Comparison of ENCODE assay signal across 15 cellular contexts in the genomic region with DNA sequence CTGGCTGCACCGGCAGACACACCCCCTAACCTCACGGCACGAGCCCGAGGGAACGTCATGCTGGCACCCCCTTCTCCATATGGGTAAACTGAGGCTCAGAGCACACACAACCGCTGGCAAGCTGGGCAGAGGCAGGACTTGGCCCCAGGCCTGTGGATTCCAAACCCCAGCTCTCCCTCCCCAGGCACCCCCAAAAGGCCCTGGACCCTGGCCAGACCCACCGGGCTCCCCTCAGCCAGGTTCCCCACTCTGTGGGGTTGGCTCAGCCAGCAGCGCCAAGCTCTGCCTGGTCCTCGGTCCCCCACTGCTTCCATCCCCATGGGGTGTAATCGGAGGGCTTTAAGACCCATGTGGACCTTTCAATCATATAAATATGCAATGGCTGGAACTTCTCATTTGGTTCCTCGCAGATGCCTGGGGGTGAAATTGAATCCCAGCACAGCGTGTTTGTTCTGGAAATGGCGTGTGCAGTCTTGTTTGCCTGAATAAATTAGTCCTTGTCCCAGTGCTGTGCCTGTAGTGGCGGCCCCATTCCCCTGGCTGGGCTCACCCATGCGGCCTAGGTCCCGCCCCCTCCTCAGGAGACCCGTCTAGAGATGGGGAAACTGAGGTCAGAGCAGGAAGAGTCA. TPM values are rescaled to one million over a fixed set of nuclear protein-coding genes. Genes with fewer than 3 reads are reported as not detected.
DNase-seq lines count a peak whose midpoint lies in the region; ATAC-seq, FAIRE-seq and TF ChIP-seq lines count a peak whose summit lies in the region.
"Had no signal": no experiment of that assay in that cellular context is flagged by ENCODE, and none has a peak within 500 bp of the region (broad histone marks: within the 10 kb centered on the region; RNA-seq: fewer than 3 reads in every experiment).

No MANE protein-coding gene starts in this region.

- no peak overlapping the region for H2AFZ ChIP-seq in keratinocyte (ENCODE audit: control insufficient read depth, low read length)

- no peaks in the 10 kb centered on the region for H3K79me2 ChIP-seq in keratinocyte (ENCODE audit: control insufficient read depth, insufficient read depth, low read length)

- no peak overlapping the region for H3K27ac ChIP-seq in keratinocyte (ENCODE audit: control insufficient read depth, insufficient read depth, low read length)

- no peaks in the 10 kb centered on the region for H3K27me3 ChIP-seq in keratinocyte (ENCODE audit: control insufficient read depth, extremely low read depth, insufficient read depth, low read length)
- H3K27me3 ChIP-seq: testis had no signal

- no peaks in the 10 kb centered on the region for H3K9me1 ChIP-seq in keratinocyte (ENCODE audit: control insufficient read depth, extremely low read depth, insufficient read depth, low read length)

- dilution Hi-C loops in keratinocyte (cut with MboI; ENCODE audit: extremely low pct_ligation_motif_present, low sequenced_read_pairs) = no loop called here

- no peak for TF ChIP-seq CTCF in keratinocyte (optimal IDR thresholded peaks at IDR 0.05 in 1 of 3, IDR thresholded peaks at IDR 0.05 in 1 of 3, conservative IDR thresholded peaks at IDR 0.05 in 1 of 3; ENCODE audit: extremely low read depth in 1 of 3, insufficient read depth in 2 of 3, low read length in 3 of 3)

- FAIRE-seq in keratinocyte (lab: Jason Lieb, UNC) = peak; percentile 13
- FAIRE-seq: astrocyte had no signal

- ATAC-seq in left lobe of liver = no peak
- no peak for ATAC-seq in HG03565 (IDR thresholded peaks at IDR 0.05; ENCODE audit: unreplicated experiment)

- peaks cover 16% of the 10 kb centered on the region for H3K4me1 ChIP-seq in keratinocyte (ENCODE audit: control insufficient read depth, extremely low read depth, insufficient read depth, low read length)

- H3K9me3 ChIP-seq in keratinocyte (ENCODE audit: control insufficient read depth, low read depth, low read length) = no peaks in the 10 kb centered on the region
- H3K9me3 ChIP-seq: testis had no signal

- peaks cover 2% of the 10 kb centered on the region for H4K20me1 ChIP-seq in keratinocyte (ENCODE audit: control insufficient read depth, extremely low read depth, insufficient read depth, low read length)

- no peak overlapping the region for H3K4me2 ChIP-seq in keratinocyte (ENCODE audit: control insufficient read depth, extremely low read depth, insufficient read depth, low read depth, low read length)

- no peak overlapping the region for H3K9ac ChIP-seq in keratinocyte (ENCODE audit: control insufficient read depth, extremely low read depth, insufficient read depth, low read length)

- no peaks in the 10 kb centered on the region for H3K36me3 ChIP-seq in keratinocyte (ENCODE audit: control insufficient read depth in 2 of 2, extremely low read depth in 1 of 2, insufficient read depth in 2 of 2, low read length in 2 of 2)

- no peak overlapping the region for H3K4me3 ChIP-seq in keratinocyte (ENCODE audit: control insufficient read depth in 2 of 3, extremely low read depth in 1 of 3, insufficient read depth in 2 of 3, low read depth in 1 of 3, low read length in 3 of 3)
- H3K4me3 ChIP-seq: testis had no signal

- DNase-seq in COLO668 (lab: John Stamatoyannopoulos, UW; ENCODE audit: unreplicated experiment) (peak; percentile 82), NCI-H146 treated with DMSO at 0.1 percent for 48 hours (lab: John Stamatoyannopoulos, UW; ENCODE audit: unreplicated experiment) (peak; percentile 76), SHP77 treated with DMSO at 0.1 percent for 48 hours (lab: John Stamatoyannopoulos, UW) (peak; percentile 31), keratinocyte (ENCODE audit: low read depth, low spot score) (no peak), left lobe of liver (ENCODE audit: low spot score) (no peak), midbrain (lab: John Stamatoyannopoulos, UW) (no peak)
- DNase-seq in effector CD8-positive, alpha-beta T cell (lab: John Stamatoyannopoulos, UW) = no peak
- DNase-seq: activated CD4-positive, alpha-beta memory T cell treated with anti-CD3 and anti-CD28 coated beads for 36 hours; effector CD4-positive, alpha-beta T cell; foreskin melanocyte; HCEC 1CT; NCI-H510A; testis had no signal

RNA-seq across cellular contexts. Expression of gene ZFPM1, which starts 57.1 kb away (rescaled TPM):
- 0.42 to 0.56 TPM (median 0.54 TPM) in 3 replicates for polyA plus RNA-seq in keratinocyte
- 1.0 TPM for polyA plus RNA-seq in keratinocyte (2011; ENCODE audit: low read depth)
- polyA plus RNA-seq in keratinocyte (2011; cell fraction: cytosol; rRNA removed) = 0.24 and 1.0 TPM in 2 replicates
- polyA plus RNA-seq in keratinocyte (2011; cell fraction: nucleus; rRNA removed) = 1.2 and 2.0 TPM in 2 replicates
- 0.90 and 3.0 TPM in 2 replicates for polyA plus RNA-seq in keratinocyte (2012; ENCODE audit: low replicate concordance)
- polyA minus RNA-seq in keratinocyte = 0.46 to 0.92 TPM (median 0.51 TPM) in 3 replicates
- polyA minus RNA-seq in keratinocyte (2011; cell fraction: cytosol; rRNA and poly(A)+ RNA removed) = 6.7 TPM
- 1.7 and 2.3 TPM in 2 replicates for polyA minus RNA-seq in keratinocyte (2011; cell fraction: nucleus; rRNA and poly(A)+ RNA removed)
- 14.6 TPM for total RNA-seq in left lobe of liver

RNA-seq across cellular contexts. Expression of gene ZC3H18, which starts 60.0 kb away (rescaled TPM):
- polyA plus RNA-seq in keratinocyte = 6.0 to 18.4 TPM (median 7.5 TPM) in 3 replicates
- 41.9 TPM for polyA plus RNA-seq in keratinocyte (2011; ENCODE audit: low read depth)
- polyA plus RNA-seq in keratinocyte (2011; cell fraction: cytosol; rRNA removed) = 7.9 and 14.1 TPM in 2 replicates
- polyA plus RNA-seq in keratinocyte (2011; cell fraction: nucleus; rRNA removed) = 35.2 and 35.5 TPM in 2 replicates
- polyA plus RNA-seq in keratinocyte (2012; ENCODE audit: low replicate concordance) = 19.7 and 27.8 TPM in 2 replicates
- polyA minus RNA-seq in keratinocyte = 5.9 to 16.2 TPM (median 6.5 TPM) in 3 replicates
- 12.9 TPM for polyA minus RNA-seq in keratinocyte (2011; cell fraction: cytosol; rRNA and poly(A)+ RNA removed)
- 14.8 and 14.9 TPM in 2 replicates for polyA minus RNA-seq in keratinocyte (2011; cell fraction: nucleus; rRNA and poly(A)+ RNA removed)
- total RNA-seq in left lobe of liver = 18.1 TPM

Comparison
In these comparisons a context has a peak if more than half of its experiments do, and no peak if none do; other contexts are left out.
1. DNase-seq: peak in COLO668 (single experiment), NCI-H146 treated with DMSO at 0.1 percent for 48 hours (single experiment) and SHP77 treated with DMSO at 0.1 percent for 48 hours (single experiment); none in keratinocyte (single experiment), effector CD8-positive, alpha-beta T cell (single experiment), left lobe of liver (single experiment) and midbrain (single experiment).